8 cellular contexts compared by ENCODE assay signal in genomic region chr6:119076966-119077642, GRCh38.
A peak's percentile ranks its signal among the peaks of the same experiment; 100 is the strongest.
DNase-seq lines count a peak whose midpoint lies in the region.

No MANE protein-coding gene starts in this region.

- in situ Hi-C loops in HAP-1 (cut with MboI; ENCODE audit: low sequenced_read_pairs) = no loop called here

- H3K9me3 ChIP-seq in HAP-1 (no peaks in the 10 kb centered on the region), SK-N-MC (ENCODE audit: low read depth, low read length) (no peaks in the 10 kb centered on the region)

- H3K27me3 ChIP-seq in HAP-1 (ENCODE audit: low read depth) (no peaks in the 10 kb centered on the region), rectal smooth muscle tissue (ENCODE audit: control insufficient read depth, insufficient read depth, low read length) (peaks cover 2% of the 10 kb centered on the region)

- H3K9ac ChIP-seq in SK-N-MC (ENCODE audit: insufficient read length) = no peak overlapping the region
- no peak overlapping the region for H3K9ac ChIP-seq in rectal smooth muscle tissue (ENCODE audit: low read length)

- H3K36me3 ChIP-seq in HAP-1 (replicated peaks) (no peaks in the 10 kb centered on the region), SK-N-MC (ENCODE audit: insufficient read depth, low read length) (no peaks in the 10 kb centered on the region), rectal smooth muscle tissue (ENCODE audit: control insufficient read depth, insufficient read depth, low read length) (no peaks in the 10 kb centered on the region)

- H3K4me3 ChIP-seq in HAP-1 = peak overlapping the region; percentile 53
- peak overlapping the region; percentile 87 for H3K4me3 ChIP-seq in SK-N-MC
- peak overlapping the region; percentile 94 for H3K4me3 ChIP-seq in rectal smooth muscle tissue (ENCODE audit: low read length)

- H3K4me1 ChIP-seq in HAP-1 = peaks cover 19% of the 10 kb centered on the region
- peaks cover 3% of the 10 kb centered on the region for H3K4me1 ChIP-seq in rectal smooth muscle tissue (ENCODE audit: control insufficient read depth, insufficient read depth, low read length)

- no peak overlapping the region for H3K27ac ChIP-seq in SK-N-MC
- H3K27ac ChIP-seq in rectal smooth muscle tissue (ENCODE audit: low read depth, low read length) = peak overlapping the region; percentile 76

- no peak for DNase-seq in HAP-1 (ENCODE audit: low spot score in 2 of 2)
- no peak for DNase-seq in SK-N-MC (ENCODE audit: low read depth, low spot score)
- DNase-seq in glomerular visceral epithelial cell (ENCODE audit: extremely low spot score) = peak; percentile 7
- DNase-seq in middle frontal gyrus (ENCODE audit: extremely low spot score, low spot score) = no peak
- DNase-seq in HPDE6-E6E7 (ENCODE audit: extremely low spot score) = no peak
- DNase-seq in NCI-H1436 (lab: John Stamatoyannopoulos, UW) = no peak
- no peak for DNase-seq in activated effector memory CD4-positive, alpha-beta T cell treated with Interleukin-2 at 50 U/mL for 16 hours
